13 cellular contexts compared by ENCODE assay signal in genomic region chr10:46299531-46300366, GRCh38. TPM values are rescaled to one million over a fixed set of nuclear protein-coding genes. Genes with fewer than 3 reads are reported as not detected.
DNase-seq lines count a peak whose midpoint lies in the region; ATAC-seq and TF ChIP-seq lines count a peak whose summit lies in the region.
"Had no signal": no experiment of that assay in that cellular context is flagged by ENCODE, and none has a peak within 500 bp of the region (broad histone marks: within the 10 kb centered on the region; RNA-seq: fewer than 3 reads in every experiment).

No MANE protein-coding gene starts in this region.

- POLR2A ChIA-PET in activated CD4-positive, alpha-beta memory T cell treated with anti-CD3 and anti-CD28 coated beads for 36 hours (lab: Charles Lee), result no interaction called here

- peaks cover 24% of the 10 kb centered on the region for H3K4me1 Mint-ChIP-seq in activated CD4-positive, alpha-beta memory T cell treated with anti-CD3 and anti-CD28 coated beads for 36 hours (ENCODE audit: low read depth)
- H3K4me1 Mint-ChIP-seq: endodermal cell had no signal

- no peak for TF ChIP-seq POLR2A in NB4 (IDR thresholded peaks at IDR 0.05; ENCODE audit: extremely low read depth, insufficient read length)
- no peak for TF ChIP-seq POLR2A in heart left ventricle (IDR thresholded peaks at IDR 0.05)

- H3K27me3 ChIP-seq in heart left ventricle (no peaks in the 10 kb centered on the region), psoas muscle (ENCODE audit: insufficient read depth in 3 of 3, low read length in 2 of 3) (no peaks in the 10 kb centered on the region)
- H3K27me3 ChIP-seq: gastroesophageal sphincter had no signal

- H3K9me3 ChIP-seq in heart left ventricle, result no peaks in the 10 kb centered on the region
- no peaks in the 10 kb centered on the region for H3K9me3 ChIP-seq in psoas muscle
- H3K9me3 ChIP-seq: Caco-2, gastroesophageal sphincter had no signal

- TF ChIP-seq CTCF in NB4 (IDR thresholded peaks at IDR 0.05; ENCODE audit: low read depth, low read length), result no peak
- no peak for TF ChIP-seq CTCF in heart left ventricle (IDR thresholded peaks at IDR 0.05)
- no peak for TF ChIP-seq CTCF in psoas muscle (IDR thresholded peaks at IDR 0.05)

- H3K4me1 ChIP-seq in heart left ventricle, result no peaks in the 10 kb centered on the region
- H3K4me1 ChIP-seq in psoas muscle, result no peaks in the 10 kb centered on the region
- H3K4me1 ChIP-seq: Caco-2, gastroesophageal sphincter had no signal

- intact Hi-C loops in heart left ventricle (cut with DNase I), result loop anchor here in 1 of 10 donors (10.0 kb wide), 1 partner anchor 45 kb away; no protein-coding TSS in a partner anchor
- intact Hi-C loops in psoas muscle (cut with DNase I), result no loop called here
- intact Hi-C loops in activated CD4-positive, alpha-beta memory T cell treated with anti-CD3 and anti-CD28 coated beads for 36 hours (cut with micrococcal nuclease), result no loop called here

- H3K27ac Mint-ChIP-seq in activated CD4-positive, alpha-beta memory T cell treated with anti-CD3 and anti-CD28 coated beads for 36 hours, result no peak overlapping the region
- H3K27ac Mint-ChIP-seq: endodermal cell had no signal

- no peak overlapping the region for H3K27ac ChIP-seq in heart left ventricle
- H3K27ac ChIP-seq in psoas muscle, result no peak overlapping the region
- H3K27ac ChIP-seq: gastroesophageal sphincter had no signal

- DNase-seq in NCI-H2227 (lab: John Stamatoyannopoulos, UW; ENCODE audit: unreplicated experiment), result peak; percentile 13
- no peak for DNase-seq in NCI-H2227 treated with DMSO at 0.1 percent for 48 hours (lab: John Stamatoyannopoulos, UW)
- DNase-seq in NB4 (ENCODE audit: low read depth), result peak; percentile 69
- peak in 1 of 5 donors; percentile 25 for DNase-seq in heart left ventricle
- no peak for DNase-seq in psoas muscle
- no peak for DNase-seq in activated CD4-positive, alpha-beta memory T cell treated with anti-CD3 and anti-CD28 coated beads for 36 hours
- DNase-seq in UCSD-AML1 (lab: John Stamatoyannopoulos, UW; ENCODE audit: unreplicated experiment), result no peak
- no peak for DNase-seq in HuH-7.5 (ENCODE audit: low spot score)
- DNase-seq: endodermal cell, kidney glomerular epithelial cell had no signal

- H3K27me3 Mint-ChIP-seq in activated CD4-positive, alpha-beta memory T cell treated with anti-CD3 and anti-CD28 coated beads for 36 hours, result no peaks in the 10 kb centered on the region

- no peaks in the 10 kb centered on the region for H3K36me3 Mint-ChIP-seq in activated CD4-positive, alpha-beta memory T cell treated with anti-CD3 and anti-CD28 coated beads for 36 hours

- WGBS in heart left ventricle, 4 donors, result 53 to 70% (median 68%) methylated on average over 7 to 20 of the region's 20 CpGs
- 31 to 39% (median 32%) methylated on average over 20 of the region's 20 CpGs for WGBS in psoas muscle, 3 donors

- CTCF ChIA-PET in activated CD4-positive, alpha-beta memory T cell treated with anti-CD3 and anti-CD28 coated beads for 36 hours (lab: Charles Lee), result interaction anchor here (1.4 kb wide), 1 partner anchor 70 kb away, joined by 3 read pairs; no protein-coding TSS in a partner anchor

- H3K4me3 Mint-ChIP-seq in activated CD4-positive, alpha-beta memory T cell treated with anti-CD3 and anti-CD28 coated beads for 36 hours, result no peak overlapping the region
- H3K4me3 Mint-ChIP-seq: endodermal cell had no signal

- H3K36me3 ChIP-seq in heart left ventricle, result no peaks in the 10 kb centered on the region
- H3K36me3 ChIP-seq in psoas muscle (ENCODE audit: insufficient read depth in 1 of 2, low read depth in 1 of 2), result no peaks in the 10 kb centered on the region
- H3K36me3 ChIP-seq: gastroesophageal sphincter had no signal

- H3K9me3 Mint-ChIP-seq in activated CD4-positive, alpha-beta memory T cell treated with anti-CD3 and anti-CD28 coated beads for 36 hours, result no peaks in the 10 kb centered on the region
- H3K9me3 Mint-ChIP-seq: endodermal cell had no signal

- H3K4me3 ChIP-seq in NB4 (ENCODE audit: low read depth, low read length) (no peak overlapping the region), heart left ventricle (no peak overlapping the region), psoas muscle (no peak overlapping the region)
- H3K4me3 ChIP-seq: gastroesophageal sphincter, skin epidermis had no signal

- ATAC-seq in heart left ventricle, result peak; percentile 37 to 73 (median 66)
- ATAC-seq in psoas muscle, result peak; percentile 29 to 43 (median 40)
- ATAC-seq: gastroesophageal sphincter had no signal

RNA-seq across cellular contexts. Expression of gene ANTXRL, which starts 13.0 kb away (rescaled TPM):
- total RNA-seq in heart left ventricle (under 1 TPM in 2 of 9 donors, not detected in 7; 0.42 to 0.90 TPM), psoas muscle (not detected)
- polyA plus RNA-seq in heart left ventricle (under 1 TPM in 1 of 2 donors, not detected in 1; 0.99 TPM), psoas muscle (under 1 TPM in 1 of 3 donors, not detected in 2; 0.06 TPM)
- not detected for total RNA-seq in activated CD4-positive, alpha-beta memory T cell treated with anti-CD3 and anti-CD28 coated beads for 36 hours
- total RNA-seq: Caco-2, endodermal cell, gastroesophageal sphincter had no signal

Comparison
In these comparisons a context has a peak if more than half of its experiments do, and no peak if none do; other contexts are left out.
1. DNase-seq: peak in NCI-H2227 (single experiment) and NB4 (single experiment); none in NCI-H2227 treated with DMSO at 0.1 percent for 48 hours (single experiment), psoas muscle (0 of 2), activated CD4-positive, alpha-beta memory T cell treated with anti-CD3 and anti-CD28 coated beads for 36 hours (single experiment), UCSD-AML1 (single experiment) and HuH-7.5 (single experiment).